ENCODE assay signal across 8 cellular contexts in genomic region chr2:70191244-70191735, GRCh38. TPM values are rescaled to one million over a fixed set of nuclear protein-coding genes. Genes with fewer than 3 reads are reported as not detected.
DNase-seq lines count a peak whose midpoint lies in the region; ATAC-seq, FAIRE-seq and TF ChIP-seq lines count a peak whose summit lies in the region.

No MANE protein-coding gene starts in this region.

- CTCF ChIA-PET in HepG2 (lab: Yijun Ruan, JAX; ENCODE audit: low intra/inter-chr PET ratio, low total read pairs) = no interaction called here

- H3K79me2 ChIP-seq in HepG2 (ENCODE audit: insufficient read depth, low read length) = no peaks in the 10 kb centered on the region

- BruUV-seq in HepG2 (replicated peaks; lab: Mats Ljungman, UMichigan) = no TSS peak

- H3K4me2 ChIP-seq in HepG2 (ENCODE audit: low read depth, low read length) = peak overlapping the region; percentile 67

- TF ChIP-seq POLR2A in HepG2 (IDR thresholded peaks at IDR 0.05; ENCODE audit: insufficient read depth in 1 of 2, low read depth in 2 of 2, low read length in 2 of 2) = no peak

- TF ChIP-seq EP300 in HepG2 (IDR thresholded peaks at IDR 0.05; ENCODE audit: low read depth in 2 of 2, low read length in 2 of 2) = no peak
- TF ChIP-seq EP300 in HepG2 (CRISPR knock-in tag; IDR thresholded peaks at IDR 0.05; ENCODE audit: borderline replicate concordance) = no peak

- H3K36me3 Mint-ChIP-seq in activated T-cell treated with anti-CD3 and anti-CD28 coated beads, Interleukin-2, amount 50 U/mL, for 24 hours (ENCODE audit: low read depth) = peaks cover 22% of the 10 kb centered on the region

- peak overlapping the region; percentile 96 to 97 for H3K27ac ChIP-seq in ascending aorta
- peak overlapping the region; percentile 83 for H3K27ac ChIP-seq in HepG2 (ENCODE audit: extremely low read length, insufficient read depth, low read length)
- peak overlapping the region; percentile 91 to 100 for H3K27ac ChIP-seq in thoracic aorta

- H3K27me3 Mint-ChIP-seq in activated T-cell treated with anti-CD3 and anti-CD28 coated beads, Interleukin-2, amount 50 U/mL, for 24 hours = no peaks in the 10 kb centered on the region

- H3K9ac ChIP-seq in HepG2 (ENCODE audit: insufficient read depth, low read depth, low read length) = peak overlapping the region; percentile 76

- no peaks in the 10 kb centered on the region for H4K20me1 ChIP-seq in HepG2 (ENCODE audit: insufficient read depth, low read length)

- no peak for TF ChIP-seq RAD21 in HepG2 (CRISPR knock-in tag; IDR thresholded peaks at IDR 0.05)

- peak overlapping the region; percentile 35 for H2AFZ ChIP-seq in HepG2 (ENCODE audit: low read length)

- ATAC-seq in HepG2 (no peak), thoracic aorta (ENCODE audit: insufficient number of reproducible peaks, low FRiP score, low read depth) (no peak), GM21723 (IDR thresholded peaks at IDR 0.05; ENCODE audit: unreplicated experiment) (no peak)

- no peak for DNase-seq in activated T-cell treated with anti-CD3 and anti-CD28 coated beads, Interleukin-2, amount 50 U/mL, for 24 hours
- DNase-seq in activated T-cell treated with anti-CD3 and anti-CD28 coated beads, Interleukin-2, amount 50 U/mL, for 48 hours = no peak
- no peak for DNase-seq in ascending aorta (ENCODE audit: low spot score in 2 of 2)
- DNase-seq in HepG2 (ENCODE audit: low spot score) = no peak
- DNase-seq in thoracic aorta (ENCODE audit: low spot score) = no peak
- no peak for DNase-seq in NCI-H2029 (lab: John Stamatoyannopoulos, UW)
- DNase-seq in H4 (ENCODE audit: low spot score) = no peak

- H3K9me3 ChIP-seq in ascending aorta (no peaks in the 10 kb centered on the region), HepG2 (ENCODE audit: low read length) (no peaks in the 10 kb centered on the region), thoracic aorta (no peaks in the 10 kb centered on the region)

- no peaks in the 10 kb centered on the region for H3K36me3 ChIP-seq in ascending aorta
- no peaks in the 10 kb centered on the region for H3K36me3 ChIP-seq in HepG2 (replicated peaks in 1 of 2; ENCODE audit: control insufficient read depth in 1 of 2, insufficient read depth in 2 of 2, low read length in 2 of 2)
- H3K36me3 ChIP-seq in thoracic aorta = no peaks in the 10 kb centered on the region

- H3K4me1 Mint-ChIP-seq in activated T-cell treated with anti-CD3 and anti-CD28 coated beads, Interleukin-2, amount 50 U/mL, for 24 hours (ENCODE audit: low read depth) = peaks cover 27% of the 10 kb centered on the region

- H3K4me1 ChIP-seq in ascending aorta = peaks cover 0 to 4% of the 10 kb centered on the region in 2 donors
- peaks cover 36% of the 10 kb centered on the region for H3K4me1 ChIP-seq in HepG2 (ENCODE audit: insufficient read depth, low read length)
- H3K4me1 ChIP-seq in thoracic aorta (ENCODE audit: control insufficient read depth in 1 of 2, low read depth in 2 of 2) = peaks cover 0 to 5% of the 10 kb centered on the region in 2 donors

- peak overlapping the region; percentile 98 for H3K27ac Mint-ChIP-seq in activated T-cell treated with anti-CD3 and anti-CD28 coated beads, Interleukin-2, amount 50 U/mL, for 24 hours

- peak in 1 of 3 experiments; percentile 9 for TF ChIP-seq CTCF in ascending aorta (IDR thresholded peaks at IDR 0.05)
- TF ChIP-seq CTCF in HepG2 (CRISPR knock-in tag; IDR thresholded peaks at IDR 0.05) = no peak
- TF ChIP-seq CTCF in thoracic aorta (IDR thresholded peaks at IDR 0.05) = no peak

- in situ Hi-C loops in HepG2 (cut with HindIII; ENCODE audit: extremely low pct_ligation_motif_present, low pct_unique_long_range_greater_than_20kb) = no loop called here

- intact Hi-C loops in ascending aorta (cut with DNase I) = loop anchor here (1.0 to 2.0 kb wide), 3 partner anchors 58 to 277 kb away; partner anchors contain the start of genes PCBP1 and TIA1
- intact Hi-C loops in HepG2 (cut with micrococcal nuclease; ENCODE audit: unreplicated experiment) = loop anchor here (2.0 to 5.0 kb wide), 3 partner anchors 48 to 274 kb away; partner anchors contain the start of genes MXD1 and TIA1

- H3K27me3 ChIP-seq in ascending aorta (no peaks in the 10 kb centered on the region), HepG2 (ENCODE audit: control insufficient read depth in 1 of 2, insufficient read depth in 2 of 2, low read length in 2 of 2) (no peaks in the 10 kb centered on the region; a peak in 1 of 5 replicates), thoracic aorta (replicated peaks; ENCODE audit: insufficient read depth) (no peaks in the 10 kb centered on the region)

- H3K4me3 ChIP-seq in ascending aorta = peak overlapping the region; percentile 67 to 82
- H3K4me3 ChIP-seq in HepG2 (replicated peaks in 1 of 3; ENCODE audit: insufficient read depth in 1 of 3, low read depth in 2 of 3, low read length in 3 of 3) = peak overlapping the region; percentile 69 to 88 (median 86)
- peak overlapping the region; percentile 83 for H3K4me3 ChIP-seq in thoracic aorta

- 38% methylated on average over 13 of the region's 13 CpGs for WGBS in HepG2 (ENCODE audit: low lambda C conversion rate)

- POLR2A ChIA-PET in HepG2 (lab: Yijun Ruan, JAX) = interaction anchor here (0.6 to 3.4 kb wide), 40 partner anchors 8 to 754 kb away, joined by 3 to 49 read pairs (median 4); partner anchors contain the start of genes ANXA4, MXD1, NFU1 and PCBP1

- H3K4me3 Mint-ChIP-seq in activated T-cell treated with anti-CD3 and anti-CD28 coated beads, Interleukin-2, amount 50 U/mL, for 24 hours = peak overlapping the region; percentile 85

- FAIRE-seq in HepG2 (lab: Jason Lieb, UNC) = no peak

- H3K9me3 Mint-ChIP-seq in activated T-cell treated with anti-CD3 and anti-CD28 coated beads, Interleukin-2, amount 50 U/mL, for 24 hours = no peaks in the 10 kb centered on the region

TF ChIP-seq in HepG2, 621 proteins besides CTCF, POLR2A, EP300 and RAD21 (continues in another document):
- no peak for TF ChIP-seq SMC3 (IDR thresholded peaks at IDR 0.05; ENCODE audit: low read length)
- TF ChIP-seq ZFX (CRISPR knock-in tag; IDR thresholded peaks at IDR 0.05; ENCODE audit: low read depth) = no peak

RNA-seq across cellular contexts. Expression of gene C2orf42, which starts 0.5 kb away (rescaled TPM):
- total RNA-seq in ascending aorta = 9.5 TPM
- total RNA-seq in HepG2 (2016; rRNA removed; fragmentation: Illumina TruSeq; extraction: Trizol) = 9.9 and 11.1 TPM in 2 replicates
- 20.6 and 21.9 TPM in 2 replicates for total RNA-seq in HepG2 (2016; cell fraction: cytosol; rRNA removed; fragmentation: Illumina TruSeq; extraction: Trizol; ENCODE audit: low read depth)
- total RNA-seq in HepG2 (2016; cell fraction: insoluble cytoplasmic fraction; rRNA removed; fragmentation: Illumina TruSeq; extraction: Trizol) = 9.3 and 9.6 TPM in 2 replicates
- 21.6 and 22.7 TPM in 2 replicates for total RNA-seq in HepG2 (2016; cell fraction: membrane; rRNA removed; fragmentation: Illumina TruSeq; extraction: Trizol)
- total RNA-seq in HepG2 (2016; cell fraction: nucleus; rRNA removed; fragmentation: Illumina TruSeq; extraction: Trizol) = 8.7 and 10.0 TPM in 2 replicates
- 9.3 and 10.1 TPM in 2 replicates for polyA plus RNA-seq in HepG2 (2011; rRNA removed)
- 6.6 and 7.2 TPM in 2 replicates for polyA plus RNA-seq in HepG2 (2011; cell fraction: cytosol; rRNA removed)
- 10.9 and 14.5 TPM in 2 replicates for polyA plus RNA-seq in HepG2 (2011; cell fraction: nucleus; rRNA removed)
- polyA plus RNA-seq in HepG2 (2012) = 8.7 and 9.4 TPM in 2 replicates
- 2.6 and 2.8 TPM in 2 replicates for polyA plus RNA-seq in HepG2 (2016; cell fraction: cytosol; fragmentation: Illumina TruSeq; extraction: Trizol; ENCODE audit: low read depth)
- 9.2 and 10.0 TPM in 2 replicates for polyA plus RNA-seq in HepG2 (2016; cell fraction: insoluble cytoplasmic fraction; fragmentation: Illumina TruSeq; extraction: Trizol; ENCODE audit: low read depth)
- polyA plus RNA-seq in HepG2 (2016; cell fraction: membrane; fragmentation: Illumina TruSeq; extraction: Trizol; ENCODE audit: low read depth) = 5.3 and 7.7 TPM in 2 replicates
- polyA plus RNA-seq in HepG2 (2016; cell fraction: nucleus; fragmentation: Illumina TruSeq; extraction: Trizol; ENCODE audit: insufficient read depth, low read depth) = 8.3 and 10.9 TPM in 2 replicates
- polyA minus RNA-seq in HepG2 (2011; rRNA and poly(A)+ RNA removed; ENCODE audit: low replicate concordance) = 26.9 and 49.5 TPM in 2 replicates
- polyA minus RNA-seq in HepG2 (2011; cell fraction: cytosol; rRNA and poly(A)+ RNA removed) = 8.3 and 17.8 TPM in 2 replicates
- polyA minus RNA-seq in HepG2 (2011; cell fraction: nucleus; rRNA and poly(A)+ RNA removed) = 22.4 and 25.1 TPM in 2 replicates
- total RNA-seq in thoracic aorta = 10 to 100 TPM; 13.7 to 25.5 TPM
- total RNA-seq in H4 (2014; rRNA removed; shearing (Covaris generic)) = 8.6 and 10.2 TPM in 2 replicates

RNA-seq across cellular contexts. Expression of gene TIA1, which starts 57.1 kb away (rescaled TPM):
- total RNA-seq in ascending aorta = 19.3 TPM
- 199 and 209 TPM in 2 replicates for total RNA-seq in HepG2 (2016; rRNA removed; fragmentation: Illumina TruSeq; extraction: Trizol)
- 46.3 and 52.7 TPM in 2 replicates for total RNA-seq in HepG2 (2016; cell fraction: cytosol; rRNA removed; fragmentation: Illumina TruSeq; extraction: Trizol; ENCODE audit: low read depth)
- total RNA-seq in HepG2 (2016; cell fraction: insoluble cytoplasmic fraction; rRNA removed; fragmentation: Illumina TruSeq; extraction: Trizol) = 193 and 198 TPM in 2 replicates
- total RNA-seq in HepG2 (2016; cell fraction: membrane; rRNA removed; fragmentation: Illumina TruSeq; extraction: Trizol) = 37.9 and 45.7 TPM in 2 replicates
- 256 and 292 TPM in 2 replicates for total RNA-seq in HepG2 (2016; cell fraction: nucleus; rRNA removed; fragmentation: Illumina TruSeq; extraction: Trizol)
- polyA plus RNA-seq in HepG2 (2011; rRNA removed) = 306 and 319 TPM in 2 replicates
- polyA plus RNA-seq in HepG2 (2011; cell fraction: cytosol; rRNA removed) = 41.7 and 42.1 TPM in 2 replicates
- 1,074 and 1,129 TPM in 2 replicates for polyA plus RNA-seq in HepG2 (2011; cell fraction: nucleus; rRNA removed)
- 147 and 204 TPM in 2 replicates for polyA plus RNA-seq in HepG2 (2012)
- polyA plus RNA-seq in HepG2 (2016; cell fraction: cytosol; fragmentation: Illumina TruSeq; extraction: Trizol; ENCODE audit: low read depth) = 6.0 and 6.8 TPM in 2 replicates
- 108 and 119 TPM in 2 replicates for polyA plus RNA-seq in HepG2 (2016; cell fraction: insoluble cytoplasmic fraction; fragmentation: Illumina TruSeq; extraction: Trizol; ENCODE audit: low read depth)
- 16.0 TPM in 2 replicates for polyA plus RNA-seq in HepG2 (2016; cell fraction: membrane; fragmentation: Illumina TruSeq; extraction: Trizol; ENCODE audit: low read depth)
- 613 and 622 TPM in 2 replicates for polyA plus RNA-seq in HepG2 (2016; cell fraction: nucleus; fragmentation: Illumina TruSeq; extraction: Trizol; ENCODE audit: insufficient read depth, low read depth)
- 79.8 and 109 TPM in 2 replicates for polyA minus RNA-seq in HepG2 (2011; rRNA and poly(A)+ RNA removed; ENCODE audit: low replicate concordance)
- polyA minus RNA-seq in HepG2 (2011; cell fraction: cytosol; rRNA and poly(A)+ RNA removed) = 61.2 and 67.1 TPM in 2 replicates
- 718 and 820 TPM in 2 replicates for polyA minus RNA-seq in HepG2 (2011; cell fraction: nucleus; rRNA and poly(A)+ RNA removed)
- total RNA-seq in thoracic aorta = 100 to 1,000 TPM in 1 of 2 donors, 10 to 100 TPM in 1; 56.7 to 127 TPM
- 47.2 and 52.4 TPM in 2 replicates for total RNA-seq in H4 (2014; rRNA removed; shearing (Covaris generic))
